ENCODE assay signal across 8 cellular contexts in genomic region chr11:57649826-57650738, GRCh38. TPM values are rescaled to one million over a fixed set of nuclear protein-coding genes. Genes with fewer than 3 reads are reported as not detected.
DNase-seq lines count a peak whose midpoint lies in the region; ATAC-seq, FAIRE-seq and TF ChIP-seq lines count a peak whose summit lies in the region.

Gene YPEL4, minus strand, starts transcription at chr11:57649912. Its CDS starts 2,805 bp downstream, at chr11:57647107.

- no peak for TF ChIP-seq CTCF in keratinocyte (optimal IDR thresholded peaks at IDR 0.05 in 1 of 3, IDR thresholded peaks at IDR 0.05 in 1 of 3, conservative IDR thresholded peaks at IDR 0.05 in 1 of 3; ENCODE audit: extremely low read depth in 1 of 3, insufficient read depth in 2 of 3, low read length in 3 of 3)

- H3K4me3 Mint-ChIP-seq in CD4-positive, CD25-positive, alpha-beta regulatory T cell = peak within 1 kb of the TSS; percentile 78 to 87 (median 82)

- peak within 1 kb of the TSS; percentile 18 for H3K27ac ChIP-seq in CD4-positive, CD25-positive, alpha-beta regulatory T cell (ENCODE audit: insufficient read depth, low read length, poor library complexity, severe bottlenecking)
- no peak within 1 kb of the TSS for H3K27ac ChIP-seq in keratinocyte (ENCODE audit: control insufficient read depth, insufficient read depth, low read length)

- no peak for TF ChIP-seq RAD21 in Ishikawa (IDR thresholded peaks at IDR 0.05; ENCODE audit: low read depth)

- H2AFZ ChIP-seq in keratinocyte (ENCODE audit: control insufficient read depth, low read length) = no peak within 1 kb of the TSS

- H3K79me2 ChIP-seq in keratinocyte (ENCODE audit: control insufficient read depth, insufficient read depth, low read length) = no peaks in the 10 kb centered on the region

- peak within 1 kb of the TSS; percentile 71 for H3K4me3 ChIP-seq in CD4-positive, CD25-positive, alpha-beta regulatory T cell (ENCODE audit: low read depth, low read length)
- H3K4me3 ChIP-seq in keratinocyte (ENCODE audit: control insufficient read depth in 2 of 3, extremely low read depth in 1 of 3, insufficient read depth in 2 of 3, low read depth in 1 of 3, low read length in 3 of 3) = peak within 1 kb of the TSS in 2 of 3 experiments; percentile 37 to 49

- peaks cover 52% of the 10 kb centered on the region for H3K27me3 Mint-ChIP-seq in CD4-positive, CD25-positive, alpha-beta regulatory T cell

- dilution Hi-C loops in keratinocyte (cut with MboI; ENCODE audit: extremely low pct_ligation_motif_present, low sequenced_read_pairs) = no loop called here

- peaks cover 31% of the 10 kb centered on the region for H3K27me3 ChIP-seq in CD4-positive, CD25-positive, alpha-beta regulatory T cell (ENCODE audit: control insufficient read depth, insufficient read depth, low read length)
- peaks cover 32% of the 10 kb centered on the region for H3K27me3 ChIP-seq in keratinocyte (ENCODE audit: control insufficient read depth, extremely low read depth, insufficient read depth, low read length)

- H3K4me2 ChIP-seq in keratinocyte (ENCODE audit: control insufficient read depth, extremely low read depth, insufficient read depth, low read depth, low read length) = peak within 1 kb of the TSS; percentile 76

- H3K4me1 ChIP-seq in CD4-positive, CD25-positive, alpha-beta regulatory T cell (ENCODE audit: control insufficient read depth, insufficient read depth, low read length, poor library complexity, severe bottlenecking) = peaks cover 24% of the 10 kb centered on the region
- H3K4me1 ChIP-seq in keratinocyte (ENCODE audit: control insufficient read depth, extremely low read depth, insufficient read depth, low read length) = peaks cover 41% of the 10 kb centered on the region

- peaks cover 0 to 41% (median 18%) of the 10 kb centered on the region in 4 donors for H3K4me1 Mint-ChIP-seq in CD4-positive, CD25-positive, alpha-beta regulatory T cell

- peak within 1 kb of the TSS; percentile 85 to 93 (median 91) for H3K27ac Mint-ChIP-seq in CD4-positive, CD25-positive, alpha-beta regulatory T cell

- H3K9me1 ChIP-seq in keratinocyte (ENCODE audit: control insufficient read depth, extremely low read depth, insufficient read depth, low read length) = no peaks in the 10 kb centered on the region

- TF ChIP-seq EP300 in Ishikawa (IDR thresholded peaks at IDR 0.05; ENCODE audit: borderline replicate concordance) = no peak

- peak within 1 kb of the TSS; percentile 11 for H3K9ac ChIP-seq in keratinocyte (ENCODE audit: control insufficient read depth, extremely low read depth, insufficient read depth, low read length)

- no peaks in the 10 kb centered on the region for H3K9me3 ChIP-seq in CD4-positive, CD25-positive, alpha-beta regulatory T cell (ENCODE audit: control insufficient read depth in 2 of 2, low read length in 2 of 2)
- H3K9me3 ChIP-seq in keratinocyte (ENCODE audit: control insufficient read depth, low read depth, low read length) = no peaks in the 10 kb centered on the region

- DNase-seq in CD4-positive, CD25-positive, alpha-beta regulatory T cell = peak; percentile 63 to 76 (median 64)
- DNase-seq in activated CD4-positive, alpha-beta T cell treated with anti-CD3 and anti-CD28 coated beads for 1 hour = peak; percentile 62
- DNase-seq in cerebellar nuclear complex (lab: John Stamatoyannopoulos, UW) (peak; percentile 18 to 60), keratinocyte (ENCODE audit: low read depth, low spot score) (no peak)
- DNase-seq in stimulated activated CD4-positive, alpha-beta T cell treated with anti-CD3 and anti-CD28 coated beads, Interleukin-1b, Interleukin-23, amount 100 ng/mL, for 48 hours = peak; percentile 44

- FAIRE-seq in keratinocyte (lab: Jason Lieb, UNC) = no peak

- H4K20me1 ChIP-seq in keratinocyte (ENCODE audit: control insufficient read depth, extremely low read depth, insufficient read depth, low read length) = peaks cover 8% of the 10 kb centered on the region

- peak; percentile 83 to 88 for ATAC-seq in CD4-positive, CD25-positive, alpha-beta regulatory T cell (ENCODE audit: low read depth in 2 of 2)
- ATAC-seq in HG03135 (IDR thresholded peaks at IDR 0.05; ENCODE audit: unreplicated experiment) (no peak), GM19035 (IDR thresholded peaks at IDR 0.05; ENCODE audit: unreplicated experiment) (no peak)

- H3K36me3 ChIP-seq in CD4-positive, CD25-positive, alpha-beta regulatory T cell (ENCODE audit: control insufficient read depth, insufficient read depth, low read length) = no peaks in the 10 kb centered on the region
- no peaks in the 10 kb centered on the region for H3K36me3 ChIP-seq in keratinocyte (ENCODE audit: control insufficient read depth in 2 of 2, extremely low read depth in 1 of 2, insufficient read depth in 2 of 2, low read length in 2 of 2)

- H3K9me3 Mint-ChIP-seq in CD4-positive, CD25-positive, alpha-beta regulatory T cell = peaks cover 0 to 4% (median 0%) of the 10 kb centered on the region in 7 donors

- H3K36me3 Mint-ChIP-seq in CD4-positive, CD25-positive, alpha-beta regulatory T cell = no peaks in the 10 kb centered on the region

TF ChIP-seq in Ishikawa, 13 proteins besides CTCF, POLR2A, EP300 and RAD21:
- TF ChIP-seq TAF1 (IDR thresholded peaks at IDR 0.05; ENCODE audit: low read depth) = no peak
- peak; percentile 59 for TF ChIP-seq CREB1 (IDR thresholded peaks at IDR 0.05; ENCODE audit: low read depth)
- TF ChIP-seq TEAD4 (IDR thresholded peaks at IDR 0.05) = 0 out of 2 replicates have a peak, but pooled peaks have one; percentile 15
- no peak for TF ChIP-seq REST (IDR thresholded peaks at IDR 0.05; ENCODE audit: low read depth)
- TF ChIP-seq TCF12 (IDR thresholded peaks at IDR 0.05; ENCODE audit: low read depth) = no peak
- TF ChIP-seq ZBTB7A (IDR thresholded peaks at IDR 0.05; ENCODE audit: low read depth) = no peak
- no peak for TF ChIP-seq CEBPB (IDR thresholded peaks at IDR 0.05)
- no peak for TF ChIP-seq MAX (IDR thresholded peaks at IDR 0.05)
- TF ChIP-seq EGR1 (IDR thresholded peaks at IDR 0.05) = no peak
- TF ChIP-seq NFIC (IDR thresholded peaks at IDR 0.05) = no peak
- no peak for TF ChIP-seq FOXM1 (IDR thresholded peaks at IDR 0.05; ENCODE audit: borderline replicate concordance, low read depth)
- TF ChIP-seq, protein P1, sequence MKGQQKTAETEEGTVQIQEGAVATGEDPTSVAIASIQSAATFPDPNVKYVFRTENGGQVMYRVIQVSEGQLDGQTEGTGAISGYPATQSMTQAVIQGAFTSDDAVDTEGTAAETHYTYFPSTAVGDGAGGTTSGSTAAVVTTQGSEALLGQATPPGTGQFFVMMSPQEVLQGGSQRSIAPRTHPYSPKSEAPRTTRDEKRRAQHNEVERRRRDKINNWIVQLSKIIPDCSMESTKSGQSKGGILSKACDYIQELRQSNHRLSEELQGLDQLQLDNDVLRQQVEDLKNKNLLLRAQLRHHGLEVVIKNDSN (IDR thresholded peaks at IDR 0.05) = no peak
- no peak for TF ChIP-seq YY1 (IDR thresholded peaks at IDR 0.05; ENCODE audit: low read depth)

RNA-seq across cellular contexts. Expression of gene YPEL4, which starts in this region (rescaled TPM):
- 0.99 TPM for total RNA-seq in CD4-positive, CD25-positive, alpha-beta regulatory T cell
- polyA plus RNA-seq in CD4-positive, CD25-positive, alpha-beta regulatory T cell = under 1 TPM in 2 of 4 donors, not detected in 2; 0.13 to 0.41 TPM
- 0.05 to 0.14 TPM in 2 of 3 replicates, not detected in the other for polyA plus RNA-seq in keratinocyte
- 2.7 TPM for polyA plus RNA-seq in keratinocyte (2011; ENCODE audit: low read depth)
- not detected in 2 replicates for polyA plus RNA-seq in keratinocyte (2011; cell fraction: cytosol; rRNA removed)
- 0.10 TPM in 1 of 2 replicates, not detected in the other for polyA plus RNA-seq in keratinocyte (2011; cell fraction: nucleus; rRNA removed)
- 0.10 and 0.75 TPM in 2 replicates for polyA plus RNA-seq in keratinocyte (2012; ENCODE audit: low replicate concordance)
- not detected in 3 replicates for polyA minus RNA-seq in keratinocyte
- not detected for polyA minus RNA-seq in keratinocyte (2011; cell fraction: cytosol; rRNA and poly(A)+ RNA removed)
- not detected in 2 replicates for polyA minus RNA-seq in keratinocyte (2011; cell fraction: nucleus; rRNA and poly(A)+ RNA removed)

Comparison
In these comparisons a context has a peak if more than half of its experiments do, and no peak if none do; other contexts are left out.
1. Peak in DNase-seq, ATAC-seq, H3K4me3 ChIP-seq and H3K27ac ChIP-seq in CD4-positive, CD25-positive, alpha-beta regulatory T cell; RNA of the gene not detected or under 1 TPM.